In the genomic region with DNA sequence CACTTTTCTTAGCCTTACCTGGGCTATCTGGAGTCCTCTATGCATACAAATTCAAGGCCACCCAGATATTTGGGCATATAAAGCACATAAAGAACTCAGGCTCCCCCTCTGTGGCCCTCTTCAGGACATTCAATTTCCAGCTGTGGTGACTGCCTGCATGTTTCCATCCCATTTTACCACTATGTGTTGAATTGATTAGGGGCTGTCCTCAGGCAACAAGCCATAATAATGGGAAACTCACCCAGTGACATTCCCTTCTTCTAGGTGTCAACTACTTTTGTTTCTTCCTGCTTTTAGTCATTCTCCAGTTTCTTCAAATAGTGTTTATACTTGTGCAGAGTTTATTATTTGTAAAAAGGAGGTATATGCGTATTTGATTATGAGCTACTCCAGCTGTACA, we compare ENCODE assay signal across 32 cellular contexts. TPM values are rescaled to one million over a fixed set of nuclear protein-coding genes. Genes with fewer than 3 reads are reported as not detected.
"Had no signal": no experiment of that assay in that cellular context is flagged by ENCODE, and none has a peak within 500 bp of the region (broad histone marks: within the 10 kb centered on the region; RNA-seq: fewer than 3 reads in every experiment).

No MANE protein-coding gene starts in this region.

- H3K4me1 Mint-ChIP-seq: naive thymus-derived CD4-positive, alpha-beta T cell; natural killer cell; nephron; neural progenitor cell; stimulated activated memory B cell treated with anti-CD40 and anti-IgM and Interleukin-4, amounts not matched to agents 10 μg/mL and 1 μg/mL and 100 μg/mL, for 72 hours had no signal

- H3K27ac Mint-ChIP-seq: naive thymus-derived CD4-positive, alpha-beta T cell; natural killer cell; nephron; neural progenitor cell; progenitor cell of endocrine pancreas; stimulated activated memory B cell treated with anti-CD40 and anti-IgM and Interleukin-4, amounts not matched to agents 10 μg/mL and 1 μg/mL and 100 μg/mL, for 72 hours; stimulated activated naive CD8-positive, alpha-beta T cell treated with anti-CD3 and anti-CD28 coated beads, Interleukin-15, Interleukin-2, amounts not matched to agents 100 ng/mL and 50 ng/mL, for 24 hours; type B pancreatic cell had no signal

- H3K4me3 Mint-ChIP-seq: naive thymus-derived CD4-positive, alpha-beta T cell; natural killer cell; nephron; neural progenitor cell; stimulated activated memory B cell treated with anti-CD40 and anti-IgM and Interleukin-4, amounts not matched to agents 10 μg/mL and 1 μg/mL and 100 μg/mL, for 72 hours; stimulated activated naive CD8-positive, alpha-beta T cell treated with anti-CD3 and anti-CD28 coated beads, Interleukin-15, Interleukin-2, amounts not matched to agents 100 ng/mL and 50 ng/mL, for 24 hours; type B pancreatic cell had no signal

- H3K36me3 Mint-ChIP-seq: neural progenitor cell; stimulated activated memory B cell treated with anti-CD40 and anti-IgM and Interleukin-4, amounts not matched to agents 10 μg/mL and 1 μg/mL and 100 μg/mL, for 72 hours; type B pancreatic cell had no signal

- H3K27me3 ChIP-seq: neural progenitor cell, ovary, spleen, stomach, thyroid gland, tibial nerve, upper lobe of right lung, uterus had no signal

- H3K36me3 ChIP-seq: neural progenitor cell, ovary, spleen, stomach, thoracic aorta, thyroid gland, tibial nerve, upper lobe of right lung, uterus had no signal

- H3K27ac ChIP-seq: neural progenitor cell, ovary, parathyroid adenoma, psoas muscle, skin epidermis, spleen, stomach, thoracic aorta, thyroid gland, tibial nerve, upper lobe of right lung, uterus had no signal

- H3K9me3 ChIP-seq: ovary, psoas muscle, stomach, thyroid gland, upper lobe of right lung, uterus had no signal

- DNase-seq: naive thymus-derived CD4-positive, alpha-beta T cell; natural killer cell; occipital lobe; ovary; posterior cingulate gyrus; psoas muscle; right cardiac atrium; spleen; stimulated activated CD4-positive, alpha-beta T cell treated with anti-CD3 and anti-CD28 coated beads, Interleukin-12 subunit alpha, Interleukin-12 subunit beta, amount 100 ng/mL, for 4 hours; stimulated activated CD4-positive, alpha-beta T cell treated with anti-CD3 and anti-CD28 coated beads, Interleukin-1b, Interleukin-23, amount 100 ng/mL, for 48 hours; stimulated activated CD4-positive, alpha-beta T cell treated with anti-CD3 and anti-CD28 coated beads, Interleukin-4, amount 100 ng/mL, for 1 hour; stimulated activated CD4-positive, alpha-beta T cell treated with anti-CD3 and anti-CD28 coated beads, Interleukin-4, amount 100 ng/mL, for 4 hours; stimulated activated CD8-positive, alpha-beta memory T cell treated with anti-CD3 and anti-CD28 coated beads, Interleukin-4, amount 100 ng/mL, for 48 hours; stimulated activated naive CD4-positive, alpha-beta T cell; stomach; thyroid gland; upper lobe of right lung; uterus had no signal

- H3K79me2 ChIP-seq: parathyroid adenoma had no signal

- H2AFZ ChIP-seq: neural progenitor cell, parathyroid adenoma had no signal

- ATAC-seq: naive thymus-derived CD4-positive, alpha-beta T cell; natural killer cell; psoas muscle; right cardiac atrium; sciatic nerve; stimulated activated memory B cell treated with anti-CD40 and anti-IgM and Interleukin-4, amounts not matched to agents 10 μg/mL and 1 μg/mL and 100 μg/mL, for 72 hours; upper lobe of right lung had no signal

- H3K4me2 ChIP-seq: neural progenitor cell, smooth muscle cell had no signal

- H3K4me3 ChIP-seq: neural progenitor cell, ovary, psoas muscle, skin epidermis, smooth muscle cell, spleen, stomach, thoracic aorta, thyroid gland, tibial nerve, upper lobe of right lung, uterus had no signal

- H3K27me3 Mint-ChIP-seq: progenitor cell of endocrine pancreas, type B pancreatic cell had no signal

- H3K9me3 Mint-ChIP-seq: natural killer cell, type B pancreatic cell had no signal

- H3K9ac ChIP-seq: neural progenitor cell, parathyroid adenoma had no signal

- H3K4me1 ChIP-seq: neural progenitor cell, parathyroid adenoma, psoas muscle, spleen, stomach, thyroid gland, tibial nerve, upper lobe of right lung, uterus had no signal

RNA-seq across cellular contexts. Expression of a gene that starts 18.0 kb away (rescaled TPM):
- total RNA-seq: naive thymus-derived CD4-positive, alpha-beta T cell; natural killer cell; occipital lobe; osteoblast; smooth muscle cell; subcutaneous adipose tissue; thoracic aorta; thyroid gland had no signal
- polyA plus RNA-seq: naive thymus-derived CD4-positive, alpha-beta T cell; right cardiac atrium had no signal
